17 cellular contexts compared by ENCODE assay signal in the genomic region with DNA sequence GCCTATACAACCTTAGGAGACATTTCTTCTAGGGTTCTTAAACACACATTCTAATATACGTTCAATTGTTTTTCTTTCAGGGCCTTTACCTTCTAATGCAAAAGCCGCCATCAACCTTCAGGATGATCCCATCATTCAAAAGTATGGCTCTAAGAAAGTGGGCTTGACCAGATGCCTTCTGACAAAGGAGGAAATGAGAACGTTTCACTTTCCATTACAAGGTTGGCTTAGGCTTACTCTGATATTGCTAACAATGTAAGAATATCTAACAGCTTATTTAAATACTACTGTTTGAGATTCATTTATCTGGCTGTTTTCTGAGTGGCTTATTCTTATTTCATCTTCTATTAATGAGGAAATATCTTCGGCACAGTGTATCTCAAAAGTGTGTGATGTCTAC.
"Had no signal": no experiment of that assay in that cellular context is flagged by ENCODE, and none has a peak within 500 bp of the region (broad histone marks: within the 10 kb centered on the region; RNA-seq: fewer than 3 reads in every experiment).

No MANE protein-coding gene starts in this region.

- ATAC-seq: gastroesophageal sphincter; left lobe of liver; naive thymus-derived CD4-positive, alpha-beta T cell had no signal

- H3K27ac Mint-ChIP-seq: neural progenitor cell, type B pancreatic cell had no signal

- H3K4me3 Mint-ChIP-seq: dendritic cell treated with granulocyte-macrophage colony-stimulating factor and Interleukin-4, amounts not matched to agents 40 ng/mL and 50 ng/mL, for 4 days; neural progenitor cell; type B pancreatic cell had no signal

- H3K9me3 ChIP-seq: esophagus squamous epithelium, gastroesophageal sphincter, ovary, right atrium auricular region, sigmoid colon, uterus had no signal

- H3K9me3 Mint-ChIP-seq: dendritic cell treated with granulocyte-macrophage colony-stimulating factor and Interleukin-4, amounts not matched to agents 40 ng/mL and 50 ng/mL, for 4 days; naive thymus-derived CD4-positive, alpha-beta T cell; neural progenitor cell; type B pancreatic cell had no signal

- H3K27me3 Mint-ChIP-seq: dendritic cell treated with granulocyte-macrophage colony-stimulating factor and Interleukin-4, amounts not matched to agents 40 ng/mL and 50 ng/mL, for 4 days; naive thymus-derived CD4-positive, alpha-beta T cell; type B pancreatic cell had no signal

- H3K4me1 Mint-ChIP-seq: neural progenitor cell had no signal

- DNase-seq: esophagus squamous epithelium; foreskin fibroblast; glutamatergic neuron; islet precursor cell; mammary epithelial cell; naive thymus-derived CD4-positive, alpha-beta T cell; nucleus accumbens; ovary; sigmoid colon; stimulated activated naive CD4-positive, alpha-beta T cell treated with Interleukin-2 at 50 U/mL for 16 hours; uterus had no signal
